Comparison of ENCODE assay signal across 1 cellular context in the genomic region with DNA sequence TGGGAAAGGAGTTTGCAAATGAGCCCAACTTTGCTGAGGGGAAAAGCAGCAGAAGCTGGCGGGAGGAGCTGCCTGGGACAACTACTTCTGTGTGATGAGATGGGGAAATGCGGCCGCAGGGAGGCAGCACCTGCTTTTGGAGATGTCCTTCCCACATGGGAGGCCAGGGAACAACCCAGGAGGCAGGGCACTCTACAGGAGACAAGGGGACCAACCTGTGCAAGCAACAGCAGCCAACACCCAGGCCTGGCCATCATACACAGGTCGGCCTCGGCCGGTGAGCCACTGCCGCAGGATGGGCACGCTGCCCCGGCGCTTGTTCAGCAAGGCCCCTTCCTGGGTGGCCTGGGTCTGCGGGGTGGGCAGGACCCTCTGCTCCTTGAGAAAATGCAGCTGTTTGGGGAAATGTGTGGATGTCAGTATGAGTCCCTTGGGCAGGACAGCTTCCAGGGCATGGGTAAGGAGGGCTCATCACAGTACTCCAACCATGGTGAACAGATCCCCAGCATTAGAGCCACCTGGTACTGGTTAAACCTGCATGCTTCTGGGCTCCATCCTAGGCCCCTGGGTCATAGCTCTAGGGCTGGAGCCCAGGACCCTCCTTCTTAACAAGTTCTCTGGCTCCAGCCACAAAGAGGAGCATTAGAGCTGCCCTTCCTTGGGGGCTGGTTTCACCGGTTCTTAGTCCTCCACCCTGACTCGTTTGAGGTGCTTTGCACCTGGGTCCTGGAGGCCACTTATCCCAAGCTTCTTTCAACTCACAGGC.
TF ChIP-seq lines count a peak whose summit lies in the region.

No MANE protein-coding gene starts in this region.

TF ChIP-seq in K562, 482 proteins besides CTCF, POLR2A, EP300 and RAD21:
- TF ChIP-seq SMC3 (conservative IDR thresholded peaks at IDR 0.05; ENCODE audit: insufficient read depth, low read depth, low read length) (peak; percentile 76), MTA2 (IDR thresholded peaks at IDR 0.05; ENCODE audit: low read depth) (no peak), RBM15 (IDR thresholded peaks at IDR 0.05; ENCODE audit: insufficient read depth, low read length) (no peak), CTBP1 (IDR thresholded peaks at IDR 0.05; ENCODE audit: borderline replicate concordance) (peak; percentile 33; the same call in 1 of the 2 replicates), UBTF (IDR thresholded peaks at IDR 0.05; ENCODE audit: borderline replicate concordance in 1 of 2, low read depth in 2 of 2, low read length in 2 of 2) (no peak), DIDO1 (tag; IDR thresholded peaks at IDR 0.05; ENCODE audit: low read depth) (no peak), TEAD2 (tag; IDR thresholded peaks at IDR 0.05) (no peak), KDM5B (IDR thresholded peaks at IDR 0.05; ENCODE audit: insufficient replicate concordance, low read depth, low read length) (no peak), SMAD4 (CRISPR knock-in tag; conservative IDR thresholded peaks at IDR 0.05) (no peak), RBM34 (IDR thresholded peaks at IDR 0.05; ENCODE audit: borderline replicate concordance, insufficient read depth, low read length) (no peak), COPS2 (conservative IDR thresholded peaks at IDR 0.05) (no peak), ZNF408 (CRISPR knock-in tag; IDR thresholded peaks at IDR 0.05; ENCODE audit: low read depth) (no peak), NBN (IDR thresholded peaks at IDR 0.05; ENCODE audit: low read depth) (no peak), ZNF695 (CRISPR knock-in tag; IDR thresholded peaks at IDR 0.05) (no peak), STAG1 (CRISPR knock-in tag; IDR thresholded peaks at IDR 0.05; ENCODE audit: borderline replicate concordance) (peak; percentile 62; the same call in 1 of the 2 replicates), ARID2 (IDR thresholded peaks at IDR 0.05) (peak; percentile 83; the same call in 1 of the 2 replicates), EP400 (IDR thresholded peaks at IDR 0.05) (no peak), ARID4B (CRISPR knock-in tag; IDR thresholded peaks at IDR 0.05) (no peak), MYC (IDR thresholded peaks at IDR 0.05; ENCODE audit: low read depth, low read length) (peak; percentile 71; the same call in 1 of the 2 replicates), MYC (CRISPR knock-in tag; IDR thresholded peaks at IDR 0.05; ENCODE audit: borderline replicate concordance, low read depth) (no peak), ZNF239 (CRISPR knock-in tag; IDR thresholded peaks at IDR 0.05) (no peak), RB1 (IDR thresholded peaks at IDR 0.05; ENCODE audit: low read depth) (0 out of 2 replicates have a peak, but pooled peaks have one; percentile 29), ZNF431 (CRISPR knock-in tag; IDR thresholded peaks at IDR 0.05) (no peak), ZNF518B (CRISPR knock-in tag; IDR thresholded peaks at IDR 0.05) (no peak), SIN3B (IDR thresholded peaks at IDR 0.05; ENCODE audit: low read depth) (no peak), YY1 (IDR thresholded peaks at IDR 0.05; ENCODE audit: borderline replicate concordance in 1 of 3, control insufficient read depth in 1 of 3, extremely low read depth in 1 of 3, insufficient read depth in 3 of 3, insufficient read length in 1 of 3, insufficient replicate concordance in 2 of 3, low read depth in 1 of 3, low read length in 2 of 3) (no peak), FOSL1 (tag; conservative IDR thresholded peaks at IDR 0.05) (no peak), KHSRP (IDR thresholded peaks at IDR 0.05) (no peak), CEBPB (tag; IDR thresholded peaks at IDR 0.05) (no peak)
- TF ChIP-seq, protein P1, sequence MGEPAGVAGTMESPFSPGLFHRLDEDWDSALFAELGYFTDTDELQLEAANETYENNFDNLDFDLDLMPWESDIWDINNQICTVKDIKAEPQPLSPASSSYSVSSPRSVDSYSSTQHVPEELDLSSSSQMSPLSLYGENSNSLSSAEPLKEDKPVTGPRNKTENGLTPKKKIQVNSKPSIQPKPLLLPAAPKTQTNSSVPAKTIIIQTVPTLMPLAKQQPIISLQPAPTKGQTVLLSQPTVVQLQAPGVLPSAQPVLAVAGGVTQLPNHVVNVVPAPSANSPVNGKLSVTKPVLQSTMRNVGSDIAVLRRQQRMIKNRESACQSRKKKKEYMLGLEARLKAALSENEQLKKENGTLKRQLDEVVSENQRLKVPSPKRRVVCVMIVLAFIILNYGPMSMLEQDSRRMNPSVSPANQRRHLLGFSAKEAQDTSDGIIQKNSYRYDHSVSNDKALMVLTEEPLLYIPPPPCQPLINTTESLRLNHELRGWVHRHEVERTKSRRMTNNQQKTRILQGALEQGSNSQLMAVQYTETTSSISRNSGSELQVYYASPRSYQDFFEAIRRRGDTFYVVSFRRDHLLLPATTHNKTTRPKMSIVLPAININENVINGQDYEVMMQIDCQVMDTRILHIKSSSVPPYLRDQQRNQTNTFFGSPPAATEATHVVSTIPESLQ (CRISPR knock-in tag; IDR thresholded peaks at IDR 0.05), result no peak
- TF ChIP-seq, protein P2, sequence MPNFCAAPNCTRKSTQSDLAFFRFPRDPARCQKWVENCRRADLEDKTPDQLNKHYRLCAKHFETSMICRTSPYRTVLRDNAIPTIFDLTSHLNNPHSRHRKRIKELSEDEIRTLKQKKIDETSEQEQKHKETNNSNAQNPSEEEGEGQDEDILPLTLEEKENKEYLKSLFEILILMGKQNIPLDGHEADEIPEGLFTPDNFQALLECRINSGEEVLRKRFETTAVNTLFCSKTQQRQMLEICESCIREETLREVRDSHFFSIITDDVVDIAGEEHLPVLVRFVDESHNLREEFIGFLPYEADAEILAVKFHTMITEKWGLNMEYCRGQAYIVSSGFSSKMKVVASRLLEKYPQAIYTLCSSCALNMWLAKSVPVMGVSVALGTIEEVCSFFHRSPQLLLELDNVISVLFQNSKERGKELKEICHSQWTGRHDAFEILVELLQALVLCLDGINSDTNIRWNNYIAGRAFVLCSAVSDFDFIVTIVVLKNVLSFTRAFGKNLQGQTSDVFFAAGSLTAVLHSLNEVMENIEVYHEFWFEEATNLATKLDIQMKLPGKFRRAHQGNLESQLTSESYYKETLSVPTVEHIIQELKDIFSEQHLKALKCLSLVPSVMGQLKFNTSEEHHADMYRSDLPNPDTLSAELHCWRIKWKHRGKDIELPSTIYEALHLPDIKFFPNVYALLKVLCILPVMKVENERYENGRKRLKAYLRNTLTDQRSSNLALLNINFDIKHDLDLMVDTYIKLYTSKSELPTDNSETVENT (CRISPR knock-in tag; IDR thresholded peaks at IDR 0.05), result no peak
- TF ChIP-seq, protein P3, sequence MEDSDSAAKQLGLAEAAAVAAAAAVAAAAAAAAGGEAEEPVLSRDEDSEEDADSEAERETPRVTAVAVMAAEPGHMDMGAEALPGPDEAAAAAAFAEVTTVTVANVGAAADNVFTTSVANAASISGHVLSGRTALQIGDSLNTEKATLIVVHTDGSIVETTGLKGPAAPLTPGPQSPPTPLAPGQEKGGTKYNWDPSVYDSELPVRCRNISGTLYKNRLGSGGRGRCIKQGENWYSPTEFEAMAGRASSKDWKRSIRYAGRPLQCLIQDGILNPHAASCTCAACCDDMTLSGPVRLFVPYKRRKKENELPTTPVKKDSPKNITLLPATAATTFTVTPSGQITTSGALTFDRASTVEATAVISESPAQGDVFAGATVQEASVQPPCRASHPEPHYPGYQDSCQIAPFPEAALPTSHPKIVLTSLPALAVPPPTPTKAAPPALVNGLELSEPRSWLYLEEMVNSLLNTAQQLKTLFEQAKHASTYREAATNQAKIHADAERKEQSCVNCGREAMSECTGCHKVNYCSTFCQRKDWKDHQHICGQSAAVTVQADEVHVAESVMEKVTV (CRISPR knock-in tag; IDR thresholded peaks at IDR 0.05), result peak; percentile 40; the same call in 1 of the 2 replicates
- TF ChIP-seq, protein P4, sequence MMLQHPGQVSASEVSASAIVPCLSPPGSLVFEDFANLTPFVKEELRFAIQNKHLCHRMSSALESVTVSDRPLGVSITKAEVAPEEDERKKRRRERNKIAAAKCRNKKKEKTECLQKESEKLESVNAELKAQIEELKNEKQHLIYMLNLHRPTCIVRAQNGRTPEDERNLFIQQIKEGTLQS (IDR thresholded peaks at IDR 0.05), result no peak
- TF ChIP-seq, protein P4 (CRISPR knock-in tag; conservative IDR thresholded peaks at IDR 0.05), result no peak
